In the genomic region with DNA sequence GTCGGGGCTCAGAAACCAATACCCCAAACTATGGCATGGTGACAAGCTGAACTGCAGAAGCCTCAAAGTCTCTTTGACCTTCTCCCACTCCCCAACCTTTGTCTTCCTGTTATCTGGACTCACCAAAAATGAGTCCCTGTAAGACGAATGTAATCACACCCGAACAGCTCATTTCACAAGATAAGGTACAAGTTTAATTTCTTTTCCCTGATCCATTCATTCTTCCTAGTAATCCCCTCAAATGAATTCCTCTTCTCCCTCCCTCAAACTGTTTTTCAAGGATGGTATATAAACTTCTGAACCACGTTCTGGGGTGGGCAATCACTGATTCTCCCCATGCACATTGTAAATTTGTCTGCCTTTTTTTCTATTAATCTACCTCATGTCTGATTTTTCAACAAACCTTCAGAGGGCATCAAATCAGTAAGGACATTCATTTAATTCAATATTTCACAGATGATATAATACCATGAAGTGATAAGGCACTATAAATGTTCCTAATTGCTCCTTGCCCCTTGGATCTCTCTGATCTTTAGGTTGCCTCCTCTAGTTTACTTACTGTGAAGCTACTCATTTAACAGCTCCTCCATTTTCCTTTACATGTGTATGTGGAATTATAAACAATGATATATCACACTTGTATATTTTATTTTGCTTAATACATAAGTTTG, we compare ENCODE assay signal across 9 cellular contexts.
DNase-seq lines count a peak whose midpoint lies in the region; ATAC-seq and TF ChIP-seq lines count a peak whose summit lies in the region.
"Had no signal": no experiment of that assay in that cellular context is flagged by ENCODE, and none has a peak within 500 bp of the region (broad histone marks: within the 10 kb centered on the region; RNA-seq: fewer than 3 reads in every experiment).

No MANE protein-coding gene starts in this region.

- peaks cover 17% of the 10 kb centered on the region for H3K4me1 ChIP-seq in psoas muscle

- intact Hi-C loops in psoas muscle (cut with DNase I), result no loop called here

- H3K9me3 Mint-ChIP-seq in activated naive CD4-positive, alpha-beta T cell treated with anti-CD3 and anti-CD28 coated beads, Interleukin-2, amount 50 U/mL, for 24 hours, result no peaks in the 10 kb centered on the region
- no peaks in the 10 kb centered on the region for H3K9me3 Mint-ChIP-seq in chondrocyte (ENCODE audit: low read depth)
- no peaks in the 10 kb centered on the region for H3K9me3 Mint-ChIP-seq in stimulated activated naive B cell treated with anti-CD40 and anti-IgM and Interleukin-4, amounts not matched to agents 10 μg/mL and 1 μg/mL and 100 μg/mL, for 72 hours

- no peak overlapping the region for H3K4me3 ChIP-seq in psoas muscle

- H3K4me1 Mint-ChIP-seq in activated naive CD4-positive, alpha-beta T cell treated with anti-CD3 and anti-CD28 coated beads, Interleukin-2, amount 50 U/mL, for 24 hours, result peaks cover 46% of the 10 kb centered on the region
- H3K4me1 Mint-ChIP-seq in chondrocyte (ENCODE audit: low read depth), result peaks cover 36% of the 10 kb centered on the region
- H3K4me1 Mint-ChIP-seq in stimulated activated naive B cell treated with anti-CD40 and anti-IgM and Interleukin-4, amounts not matched to agents 10 μg/mL and 1 μg/mL and 100 μg/mL, for 72 hours, result peaks cover 31 to 37% of the 10 kb centered on the region in 2 donors

- WGBS in psoas muscle, 3 donors, result 89 to 94% (median 94%) methylated on average over 4 of the region's 4 CpGs

- peak overlapping the region; percentile 78 for H3K27ac Mint-ChIP-seq in activated naive CD4-positive, alpha-beta T cell treated with anti-CD3 and anti-CD28 coated beads, Interleukin-2, amount 50 U/mL, for 24 hours
- H3K27ac Mint-ChIP-seq in chondrocyte (ENCODE audit: unreplicated experiment), result peak overlapping the region; percentile 73
- peak overlapping the region; percentile 93 for H3K27ac Mint-ChIP-seq in stimulated activated naive B cell treated with anti-CD40 and anti-IgM and Interleukin-4, amounts not matched to agents 10 μg/mL and 1 μg/mL and 100 μg/mL, for 72 hours

- TF ChIP-seq CTCF in chondrocyte (IDR thresholded peaks at IDR 0.05) (no peak), psoas muscle (IDR thresholded peaks at IDR 0.05) (no peak)

- ATAC-seq in stimulated activated naive B cell treated with anti-CD40 and anti-IgM and Interleukin-4, amounts not matched to agents 10 μg/mL and 1 μg/mL and 100 μg/mL, for 72 hours (replicated peaks), result no peak
- no peak for ATAC-seq in psoas muscle

- no peaks in the 10 kb centered on the region for H3K9me3 ChIP-seq in psoas muscle

- peaks cover 5% of the 10 kb centered on the region for H3K27me3 Mint-ChIP-seq in activated naive CD4-positive, alpha-beta T cell treated with anti-CD3 and anti-CD28 coated beads, Interleukin-2, amount 50 U/mL, for 24 hours
- no peaks in the 10 kb centered on the region for H3K27me3 Mint-ChIP-seq in chondrocyte (ENCODE audit: low read depth)
- no peaks in the 10 kb centered on the region for H3K27me3 Mint-ChIP-seq in stimulated activated naive B cell treated with anti-CD40 and anti-IgM and Interleukin-4, amounts not matched to agents 10 μg/mL and 1 μg/mL and 100 μg/mL, for 72 hours

- H3K27ac ChIP-seq in psoas muscle, result no peak overlapping the region

- no peak overlapping the region for H3K4me3 Mint-ChIP-seq in activated naive CD4-positive, alpha-beta T cell treated with anti-CD3 and anti-CD28 coated beads, Interleukin-2, amount 50 U/mL, for 24 hours
- no peak overlapping the region for H3K4me3 Mint-ChIP-seq in chondrocyte (ENCODE audit: unreplicated experiment)
- H3K4me3 Mint-ChIP-seq in stimulated activated naive B cell treated with anti-CD40 and anti-IgM and Interleukin-4, amounts not matched to agents 10 μg/mL and 1 μg/mL and 100 μg/mL, for 72 hours, result peak overlapping the region; percentile 27 to 51

- H3K27me3 ChIP-seq in psoas muscle (ENCODE audit: insufficient read depth in 3 of 3, low read length in 2 of 3), result peaks cover 0 to 3% (median 0%) of the 10 kb centered on the region in 3 donors

- no peaks in the 10 kb centered on the region for H3K36me3 ChIP-seq in psoas muscle (ENCODE audit: insufficient read depth in 1 of 2, low read depth in 1 of 2)

- no peak for DNase-seq in activated naive CD4-positive, alpha-beta T cell treated with anti-CD3 and anti-CD28 coated beads, Interleukin-2, amount 50 U/mL, for 16 hours
- DNase-seq in OCI-M1 (lab: John Stamatoyannopoulos, UW), result peak; percentile 73
- DNase-seq in chondrocyte (ENCODE audit: low spot score), result no peak
- DNase-seq in stimulated activated naive B cell treated with anti-CD40 and anti-IgM and Interleukin-4, amounts not matched to agents 10 μg/mL and 1 μg/mL and 100 μg/mL, for 72 hours, result no peak
- no peak for DNase-seq in NCI-H1436 treated with DMSO at 0.1 percent for 48 hours (lab: John Stamatoyannopoulos, UW)
- no peak for DNase-seq in psoas muscle
- DNase-seq in activated CD8-positive, alpha-beta memory T cell treated with anti-CD3 and anti-CD28 coated beads for 24 hours, result no peak
- DNase-seq: islet precursor cell had no signal

- H3K36me3 Mint-ChIP-seq in activated naive CD4-positive, alpha-beta T cell treated with anti-CD3 and anti-CD28 coated beads, Interleukin-2, amount 50 U/mL, for 24 hours, result peaks cover 4% of the 10 kb centered on the region
- peaks cover 6% of the 10 kb centered on the region for H3K36me3 Mint-ChIP-seq in chondrocyte (ENCODE audit: low read depth)
- peaks cover 13 to 35% of the 10 kb centered on the region in 2 donors for H3K36me3 Mint-ChIP-seq in stimulated activated naive B cell treated with anti-CD40 and anti-IgM and Interleukin-4, amounts not matched to agents 10 μg/mL and 1 μg/mL and 100 μg/mL, for 72 hours

Comparison
In these comparisons a context has a peak if more than half of its experiments do, and no peak if none do; other contexts are left out.
1. H3K4me3 Mint-ChIP-seq: peak in stimulated activated naive B cell treated with anti-CD40 and anti-IgM and Interleukin-4, amounts not matched to agents 10 μg/mL and 1 μg/mL and 100 μg/mL, for 72 hours (2 of 2); none in activated naive CD4-positive, alpha-beta T cell treated with anti-CD3 and anti-CD28 coated beads, Interleukin-2, amount 50 U/mL, for 24 hours (single experiment) and chondrocyte (single experiment).
2. Peak in every context shown above with its lines, with median percentiles within 50 percentile points of each other: H3K27ac Mint-ChIP-seq.